8 cellular contexts compared by ENCODE assay signal in the genomic region with DNA sequence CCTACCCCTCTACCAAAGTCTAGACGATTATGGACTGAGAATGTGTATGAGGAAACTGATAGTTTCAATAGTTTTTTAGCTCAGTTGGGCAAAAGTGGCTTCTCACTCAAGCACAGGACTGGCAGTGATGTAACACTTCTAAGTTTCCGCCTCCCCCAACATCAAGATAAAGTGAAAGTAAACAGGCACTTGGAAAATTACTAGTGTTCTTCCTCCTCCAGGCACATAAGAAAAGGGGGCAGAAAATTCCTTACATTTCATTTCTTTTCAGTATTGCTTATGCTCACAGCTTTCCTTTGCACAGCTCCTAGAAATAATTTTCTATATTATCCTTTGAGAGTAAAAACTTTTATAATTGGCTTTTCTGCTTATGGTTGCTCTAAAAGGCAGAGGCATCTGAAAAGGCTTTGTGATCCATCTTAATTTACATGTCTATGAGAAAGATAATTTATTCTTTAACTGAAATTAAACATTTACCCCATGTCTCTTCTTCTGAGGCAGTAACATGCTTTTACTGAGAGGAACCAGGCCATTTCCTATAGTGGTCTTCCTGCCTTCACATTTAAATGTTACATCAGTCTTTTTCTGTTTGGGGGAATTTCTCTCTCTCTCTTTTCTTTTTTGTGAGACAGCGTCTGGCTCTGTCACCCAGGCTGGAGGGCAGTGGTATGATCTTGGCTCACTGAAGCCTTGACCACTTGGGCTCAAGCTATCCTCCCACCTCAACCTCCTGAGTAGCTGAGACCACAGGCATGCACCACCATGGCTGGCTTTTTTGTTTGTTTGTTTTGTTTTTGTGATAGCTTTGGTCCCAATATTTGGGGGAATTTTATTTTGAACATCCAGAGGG.
A peak's percentile ranks its signal among the peaks of the same experiment; 100 is the strongest.
DNase-seq lines count a peak whose midpoint lies in the region; ATAC-seq and TF ChIP-seq lines count a peak whose summit lies in the region.

No MANE protein-coding gene starts in this region.

- peaks cover 26% of the 10 kb centered on the region for H3K4me1 ChIP-seq in osteoblast (ENCODE audit: insufficient read depth, low read length)

- peaks cover 27% of the 10 kb centered on the region for H3K4me1 Mint-ChIP-seq in activated T-cell treated with anti-CD3 and anti-CD28 coated beads, Interleukin-2, amount 50 U/mL, for 4 hours (ENCODE audit: low read depth)

- H4K20me1 ChIP-seq in osteoblast (ENCODE audit: insufficient read depth, low read length) = no peaks in the 10 kb centered on the region

- H3K27ac ChIP-seq in osteoblast (ENCODE audit: low read depth, low read length) = peak overlapping the region; percentile 93

- no peaks in the 10 kb centered on the region for H3K79me2 ChIP-seq in osteoblast (ENCODE audit: insufficient read depth, low read length)

- no peaks in the 10 kb centered on the region for H3K9me3 Mint-ChIP-seq in activated T-cell treated with anti-CD3 and anti-CD28 coated beads, Interleukin-2, amount 50 U/mL, for 4 hours

- ATAC-seq in GM18517 (IDR thresholded peaks at IDR 0.05; ENCODE audit: unreplicated experiment) (peak; percentile 77), HG02973 (IDR thresholded peaks at IDR 0.05; ENCODE audit: unreplicated experiment) (peak; percentile 83)
- peak; percentile 59 to 74 for ATAC-seq in activated T-cell treated with anti-CD3 and anti-CD28 coated beads, Interleukin-2, amount 50 U/mL, for 4 hours

- no peaks in the 10 kb centered on the region for H3K36me3 Mint-ChIP-seq in activated T-cell treated with anti-CD3 and anti-CD28 coated beads, Interleukin-2, amount 50 U/mL, for 4 hours (ENCODE audit: insufficient read depth)

- no peaks in the 10 kb centered on the region for H3K27me3 Mint-ChIP-seq in activated T-cell treated with anti-CD3 and anti-CD28 coated beads, Interleukin-2, amount 50 U/mL, for 4 hours (ENCODE audit: low read depth)

- H3K36me3 ChIP-seq in osteoblast (ENCODE audit: insufficient read depth, low read length) = no peaks in the 10 kb centered on the region

- TF ChIP-seq CTCF in fibroblast of the aortic adventitia (IDR thresholded peaks at IDR 0.05; ENCODE audit: insufficient read depth, low read length) = no peak
- no peak for TF ChIP-seq CTCF in osteoblast (IDR thresholded peaks at IDR 0.05; ENCODE audit: extremely low read depth, low read depth, low read length)

- peak overlapping the region; percentile 79 for H3K4me3 Mint-ChIP-seq in activated T-cell treated with anti-CD3 and anti-CD28 coated beads, Interleukin-2, amount 50 U/mL, for 4 hours

- H3K4me2 ChIP-seq in osteoblast (ENCODE audit: insufficient read depth, low read length) = peak overlapping the region; percentile 77

- peak; percentile 60 for DNase-seq in AG20443 (ENCODE audit: low spot score)
- peak; percentile 66 for DNase-seq in NCI-H460 (ENCODE audit: extremely low read depth, low read depth)
- peak; percentile 11 for DNase-seq in activated T-cell treated with anti-CD3 and anti-CD28 coated beads, Interleukin-2, amount 50 U/mL, for 4 hours
- peak; percentile 87 for DNase-seq in fibroblast of the aortic adventitia (ENCODE audit: low read depth)
- DNase-seq in osteoblast (ENCODE audit: insufficient read length, low spot score, missing footprints) = peak; percentile 59
- no peak for DNase-seq in posterior cingulate gyrus

- no peaks in the 10 kb centered on the region for H3K9me3 ChIP-seq in osteoblast (ENCODE audit: low read depth, low read length)

- intact Hi-C loops in posterior cingulate gyrus (cut with DNase I) = no loop called here

- no peaks in the 10 kb centered on the region for H3K27me3 ChIP-seq in osteoblast (ENCODE audit: insufficient read depth, low read length)

- peak overlapping the region; percentile 84 for H2AFZ ChIP-seq in osteoblast (ENCODE audit: low read length)

- H3K4me3 ChIP-seq in fibroblast of the aortic adventitia (ENCODE audit: low read depth, low read length) (peak overlapping the region; percentile 32), osteoblast (ENCODE audit: insufficient read depth, low read length) (peak overlapping the region; percentile 60)

Comparison
In these comparisons a context has a peak if more than half of its experiments do, and no peak if none do; other contexts are left out.
1. DNase-seq: peak in AG20443 (single experiment), NCI-H460 (single experiment), activated T-cell treated with anti-CD3 and anti-CD28 coated beads, Interleukin-2, amount 50 U/mL, for 4 hours (single experiment), fibroblast of the aortic adventitia (single experiment) and osteoblast (single experiment); none in posterior cingulate gyrus (0 of 10).
2. Peak in every context shown above with its lines, with median percentiles within 50 percentile points of each other: ATAC-seq.